Comparison of ENCODE assay signal across 9 cellular contexts in genomic region chr19:29121684-29122083, GRCh38.
A peak's percentile ranks its signal among the peaks of the same experiment; 100 is the strongest.
DNase-seq lines count a peak whose midpoint lies in the region; ATAC-seq and TF ChIP-seq lines count a peak whose summit lies in the region.
"Had no signal": no experiment of that assay in that cellular context is flagged by ENCODE, and none has a peak within 500 bp of the region (broad histone marks: within the 10 kb centered on the region; RNA-seq: fewer than 3 reads in every experiment).

No MANE protein-coding gene starts in this region.

- H3K4me2 ChIP-seq in PC-9 = no peak overlapping the region

- POLR2A ChIA-PET in PC-9 (lab: Charles Lee; ENCODE audit: unreplicated experiment) (no interaction called here), MCF 10A (lab: Yijun Ruan, JAX) (no interaction called here)

- no peaks in the 10 kb centered on the region for H3K4me1 ChIP-seq in PC-9 (replicated peaks; ENCODE audit: insufficient read depth)

- TF ChIP-seq CTCF in PC-9 (conservative IDR thresholded peaks at IDR 0.05) (peak; percentile 43; the same call in 1 of the 2 replicates), MCF 10A (IDR thresholded peaks at IDR 0.05; ENCODE audit: unreplicated experiment) (no peak)

- H3K9me3 Mint-ChIP-seq in stimulated activated naive CD8-positive, alpha-beta T cell treated with anti-CD3 and anti-CD28 coated beads, Interleukin-15, amount 100 ng/mL, for 72 hours = peaks cover 5 to 16% of the 10 kb centered on the region in 2 donors
- H3K9me3 Mint-ChIP-seq in MCF 10A (ENCODE audit: unreplicated experiment) = peaks cover 53% of the 10 kb centered on the region

- no peaks in the 10 kb centered on the region for H3K36me3 Mint-ChIP-seq in MCF 10A (ENCODE audit: insufficient read depth, unreplicated experiment)

- CTCF ChIA-PET in PC-9 (lab: Charles Lee) (no interaction called here), MCF 10A (lab: Yijun Ruan, JAX) (no interaction called here)

- intact Hi-C loops in PC-9 (cut with micrococcal nuclease; ENCODE audit: unreplicated experiment) (no loop called here), MCF 10A (cut with micrococcal nuclease) (no loop called here)

- DNase-seq in stimulated activated naive CD8-positive, alpha-beta T cell treated with anti-CD3 and anti-CD28 coated beads, Interleukin-15, Interleukin-2, amounts not matched to agents 100 U/mL and 50 U/mL, for 24 hours = peak; percentile 5
- no peak for DNase-seq in stimulated activated naive CD8-positive, alpha-beta T cell treated with anti-CD3 and anti-CD28 coated beads, Interleukin-15, amount 100 ng/mL, for 72 hours
- DNase-seq in PC-9 = no peak
- peak; percentile 79 for DNase-seq in iPS-NIHi7 (ENCODE audit: extremely low spot score)
- DNase-seq in MCF 10A (ENCODE audit: unreplicated experiment) = no peak
- DNase-seq in NCI-H1694 (lab: John Stamatoyannopoulos, UW) = no peak
- DNase-seq: COR-L47 had no signal

- no peaks in the 10 kb centered on the region for H3K4me1 Mint-ChIP-seq in stimulated activated naive CD8-positive, alpha-beta T cell treated with anti-CD3 and anti-CD28 coated beads, Interleukin-15, amount 100 ng/mL, for 72 hours
- H3K4me1 Mint-ChIP-seq in MCF 10A (ENCODE audit: insufficient read depth, unreplicated experiment) = no peaks in the 10 kb centered on the region

- peaks cover 14% of the 10 kb centered on the region for H3K27me3 Mint-ChIP-seq in stimulated activated naive CD8-positive, alpha-beta T cell treated with anti-CD3 and anti-CD28 coated beads, Interleukin-15, amount 100 ng/mL, for 72 hours
- no peaks in the 10 kb centered on the region for H3K27me3 Mint-ChIP-seq in MCF 10A (ENCODE audit: insufficient read depth, unreplicated experiment)

- no peaks in the 10 kb centered on the region for H4K20me1 ChIP-seq in PC-9 (ENCODE audit: insufficient read depth)

- no peaks in the 10 kb centered on the region for H3K36me3 ChIP-seq in PC-9 (ENCODE audit: low read depth)

- no peak overlapping the region for H3K4me3 ChIP-seq in PC-9

- no peaks in the 10 kb centered on the region for H3F3A ChIP-seq in PC-9 (ENCODE audit: insufficient read depth, low read depth)

- BruUV-seq in PC-9 (replicated peaks; lab: Mats Ljungman, UMichigan) = no TSS peak
- BruUV-seq in MCF 10A (replicated peaks; lab: Mats Ljungman, UMichigan) = no TSS peak

- H2AFZ ChIP-seq in PC-9 = no peak overlapping the region

- H3K9me2 ChIP-seq in PC-9 (ENCODE audit: insufficient read depth) = no peaks in the 10 kb centered on the region

- no peak overlapping the region for H3K4me3 Mint-ChIP-seq in stimulated activated naive CD8-positive, alpha-beta T cell treated with anti-CD3 and anti-CD28 coated beads, Interleukin-15, amount 100 ng/mL, for 72 hours
- no peak overlapping the region for H3K4me3 Mint-ChIP-seq in MCF 10A (ENCODE audit: unreplicated experiment)

- H3K27me3 ChIP-seq in PC-9 (ENCODE audit: insufficient read depth, low read depth) = peaks cover 16% of the 10 kb centered on the region

- H3K9me3 ChIP-seq in PC-9 (ENCODE audit: insufficient read depth, low read depth) = no peaks in the 10 kb centered on the region

- ATAC-seq in stimulated activated naive CD8-positive, alpha-beta T cell treated with anti-CD3 and anti-CD28 coated beads, Interleukin-15, Interleukin-2, amounts not matched to agents 100 U/mL and 50 U/mL, for 24 hours = no peak
- no peak for ATAC-seq in stimulated activated naive CD8-positive, alpha-beta T cell treated with anti-CD3 and anti-CD28 coated beads, Interleukin-15, amount 100 ng/mL, for 72 hours
- ATAC-seq in HG02759 (IDR thresholded peaks at IDR 0.05; ENCODE audit: unreplicated experiment) (no peak), HG02885 (IDR thresholded peaks at IDR 0.05; ENCODE audit: poor library complexity, unreplicated experiment) (no peak)

- no peaks in the 10 kb centered on the region for H3K79me2 ChIP-seq in PC-9 (ENCODE audit: low read depth)

- no peak overlapping the region for H3K27ac ChIP-seq in PC-9

- no peak overlapping the region for H3K27ac Mint-ChIP-seq in stimulated activated naive CD8-positive, alpha-beta T cell treated with anti-CD3 and anti-CD28 coated beads, Interleukin-15, amount 100 ng/mL, for 72 hours
- H3K27ac Mint-ChIP-seq in MCF 10A (ENCODE audit: low read depth, unreplicated experiment) = no peak overlapping the region

Comparison
In these comparisons a context has a peak if more than half of its experiments do, and no peak if none do; other contexts are left out.
1. DNase-seq: peak in stimulated activated naive CD8-positive, alpha-beta T cell treated with anti-CD3 and anti-CD28 coated beads, Interleukin-15, Interleukin-2, amounts not matched to agents 100 U/mL and 50 U/mL, for 24 hours (single experiment) and iPS-NIHi7 (single experiment); none in stimulated activated naive CD8-positive, alpha-beta T cell treated with anti-CD3 and anti-CD28 coated beads, Interleukin-15, amount 100 ng/mL, for 72 hours (0 of 2), PC-9 (0 of 2), MCF 10A (single experiment) and NCI-H1694 (single experiment).